Comparison of ENCODE assay signal across 10 cellular contexts in genomic region chr10:79159141-79159619, GRCh38.
DNase-seq lines count a peak whose midpoint lies in the region; ATAC-seq and TF ChIP-seq lines count a peak whose summit lies in the region.
"Had no signal": no experiment of that assay in that cellular context is flagged by ENCODE, and none has a peak within 500 bp of the region (broad histone marks: within the 10 kb centered on the region; RNA-seq: fewer than 3 reads in every experiment).

No MANE protein-coding gene starts in this region.

- POLR2A ChIA-PET in RWPE1 (lab: Yijun Ruan, JAX; ENCODE audit: low non-redundant PET) = no interaction called here

- H4K91ac ChIP-seq in neuronal stem cell (ENCODE audit: low read depth, low read length, poor library complexity) = peak overlapping the region; percentile 96

- peaks cover 54% of the 10 kb centered on the region for H3K79me2 ChIP-seq in ACC112 (ENCODE audit: control insufficient read depth, insufficient read depth, low read length, unreplicated experiment)

- H3K18ac ChIP-seq in neuronal stem cell (ENCODE audit: low read length) = peak overlapping the region; percentile 97

- peak overlapping the region; percentile 3 for H2BK120ac ChIP-seq in neuronal stem cell (ENCODE audit: low read depth, low read length)

- H3K14ac ChIP-seq in neuronal stem cell (ENCODE audit: low read length) = peak overlapping the region; percentile 89

- H3K9me3 ChIP-seq in neuronal stem cell (replicated peaks in 1 of 2; ENCODE audit: control insufficient read depth in 2 of 2, insufficient read depth in 1 of 2, low read depth in 1 of 2, low read length in 2 of 2) = no peaks in the 10 kb centered on the region
- H3K9me3 ChIP-seq in WERI-Rb-1 (ENCODE audit: severe bottlenecking) = no peaks in the 10 kb centered on the region

- H3K9ac ChIP-seq in neuronal stem cell (ENCODE audit: low read depth, low read length, poor library complexity) = peak overlapping the region; percentile 68

- peak overlapping the region; percentile 68 for H2BK5ac ChIP-seq in neuronal stem cell (ENCODE audit: low read length)

- H2AK5ac ChIP-seq in neuronal stem cell (ENCODE audit: low read depth, low read length) = peak overlapping the region; percentile 98

- peak overlapping the region; percentile 80 for H3K23ac ChIP-seq in neuronal stem cell (ENCODE audit: low read depth, low read length, poor library complexity)

- ATAC-seq in GM21825 (IDR thresholded peaks at IDR 0.05; ENCODE audit: unreplicated experiment) = no peak

- peak overlapping the region; percentile 97 for H2BK12ac ChIP-seq in neuronal stem cell (ENCODE audit: low read length)

- DNase-seq in RWPE1 (ENCODE audit: low spot score) (no peak), fibroblast of peridontal ligament (ENCODE audit: extremely low read depth) (peak; percentile 60), neuronal stem cell (ENCODE audit: low spot score) (no peak), NCI-H2029 treated with DMSO at 0.1 percent for 48 hours (lab: John Stamatoyannopoulos, UW) (no peak), WERI-Rb-1 (no peak), globus pallidus (ENCODE audit: low spot score) (no peak)
- DNase-seq: amniotic stem cell, NCI-H2029 had no signal

- H2AFZ ChIP-seq in ACC112 (ENCODE audit: low read length, unreplicated experiment) (no peak overlapping the region), neuronal stem cell (ENCODE audit: low read length) (no peak overlapping the region)

- WGBS in neuronal stem cell (ENCODE audit: extremely low coverage in 2 of 2, insufficient read length in 2 of 2, insufficient replicate concordance in 1 of 2), 2 donors = no CpG with 5 or more reads among the region's 17 CpGs

- peak overlapping the region; percentile 4 for H2BK15ac ChIP-seq in neuronal stem cell (ENCODE audit: low read length)

- CTCF ChIA-PET in RWPE1 (lab: Yijun Ruan, JAX) = interaction anchor here (3.7 kb wide), 1 partner anchor 36 kb away, joined by 17 read pairs; no protein-coding TSS in a partner anchor

- H3K4me1 ChIP-seq in ACC112 (ENCODE audit: control insufficient read depth, insufficient read depth, low read length, unreplicated experiment) (peaks cover 89% of the 10 kb centered on the region), neuronal stem cell (ENCODE audit: control insufficient read depth in 2 of 2, insufficient read depth in 1 of 2, low read depth in 1 of 2, low read length in 2 of 2) (peaks cover 32 to 45% of the 10 kb centered on the region in 2 donors)

- no peak overlapping the region for H3K4me2 ChIP-seq in neuronal stem cell (ENCODE audit: insufficient read depth, low read length, poor library complexity, severe bottlenecking)

- H3K27ac ChIP-seq in ACC112 (ENCODE audit: low read depth, low read length) (peak overlapping the region; percentile 91), RWPE1 (peak overlapping the region; percentile 99), neuronal stem cell (replicated peaks; ENCODE audit: low read length) (peak overlapping the region; percentile 16), WERI-Rb-1 (no peak overlapping the region; the same call in 1 of the 2 replicates)

- H3K27me3 ChIP-seq in ACC112 (ENCODE audit: insufficient read depth, low read length) (no peaks in the 10 kb centered on the region), neuronal stem cell (ENCODE audit: control insufficient read depth in 3 of 3, insufficient read depth in 3 of 3, low read depth in 1 of 3, low read length in 3 of 3) (no peaks in the 10 kb centered on the region), WERI-Rb-1 (ENCODE audit: insufficient read depth, low read depth, severe bottlenecking) (no peaks in the 10 kb centered on the region)

- H3K4me3 ChIP-seq in ACC112 (ENCODE audit: low read depth, low read length) (peak overlapping the region; percentile 32; the same call in 1 of the 2 replicates), neuronal stem cell (ENCODE audit: low read length in 2 of 2) (no peak overlapping the region), WERI-Rb-1 (ENCODE audit: low read depth, low read length) (no peak overlapping the region)

- no peaks in the 10 kb centered on the region for H3K36me3 ChIP-seq in ACC112 (ENCODE audit: insufficient read depth, low read length)
- H3K36me3 ChIP-seq in neuronal stem cell (replicated peaks in 1 of 2; ENCODE audit: control insufficient read depth in 2 of 2, insufficient read depth in 2 of 2, low read length in 2 of 2) = peaks cover 0 to 40% of the 10 kb centered on the region in 2 donors
- no peaks in the 10 kb centered on the region for H3K36me3 ChIP-seq in WERI-Rb-1

- H3K4ac ChIP-seq in neuronal stem cell (ENCODE audit: low read length) = peak overlapping the region; percentile 2

- peaks cover 17% of the 10 kb centered on the region for H3K79me1 ChIP-seq in neuronal stem cell (ENCODE audit: low read depth, low read length)

- TF ChIP-seq CTCF in RWPE1 (conservative IDR thresholded peaks at IDR 0.05; ENCODE audit: low read depth) = no peak
- no peak for TF ChIP-seq CTCF in WERI-Rb-1 (IDR thresholded peaks at IDR 0.05; ENCODE audit: low read depth, low read length)

- H4K8ac ChIP-seq in neuronal stem cell (ENCODE audit: low read depth, low read length) = no peak overlapping the region
